8 cellular contexts compared by ENCODE assay signal in the genomic region with DNA sequence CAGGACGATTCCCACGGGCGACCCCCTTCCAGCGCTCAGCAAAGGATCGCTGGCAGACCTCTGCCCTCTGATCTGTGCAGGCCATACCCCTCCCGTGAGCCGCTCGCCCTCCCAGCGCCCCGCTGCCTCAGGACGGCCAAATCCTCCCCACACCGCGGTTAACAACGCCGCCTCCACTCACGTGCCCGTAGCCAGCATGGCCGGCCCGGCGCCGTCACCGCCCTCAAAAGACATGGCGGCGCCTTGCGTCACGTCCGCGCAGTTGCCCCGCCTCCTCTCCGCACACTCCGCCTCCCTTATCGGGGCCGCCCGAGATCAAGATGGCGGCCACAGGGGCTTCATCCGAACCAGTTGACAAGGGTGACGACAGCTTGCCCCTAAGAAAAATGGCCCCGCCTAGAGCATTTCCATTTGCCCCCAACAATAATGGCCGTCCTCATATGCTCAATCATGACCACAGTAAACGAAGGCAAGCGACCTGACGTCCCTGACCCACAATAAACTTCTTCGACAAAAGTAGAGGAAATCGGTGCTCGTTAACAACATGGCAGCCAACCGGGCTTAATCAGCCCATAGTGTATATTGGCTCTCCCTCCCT. TPM values are rescaled to one million over a fixed set of nuclear protein-coding genes. Genes with fewer than 3 reads are reported as not detected.
DNase-seq lines count a peak whose midpoint lies in the region; ATAC-seq, FAIRE-seq and TF ChIP-seq lines count a peak whose summit lies in the region.

No MANE protein-coding gene starts in this region.

- TF ChIP-seq POLR2A in GM18505 (IDR thresholded peaks at IDR 0.05; ENCODE audit: borderline replicate concordance, extremely low read depth, insufficient read depth, insufficient read length) (peak; percentile 70), sigmoid colon (IDR thresholded peaks at IDR 0.05) (peak in 1 of 2 donors; percentile 7)

- intact Hi-C loops in sigmoid colon (cut with DNase I) = loop anchor here (1.0 to 5.0 kb wide), 6 partner anchors 59 to 424 kb away; a partner anchor contains a TSS

- no peak for FAIRE-seq in D721Med (lab: Jason Lieb, UNC)

- peaks cover 20 to 43% (median 22%) of the 10 kb centered on the region in 4 donors for H3K36me3 ChIP-seq in sigmoid colon

- ATAC-seq in GM18505 (IDR thresholded peaks at IDR 0.05; ENCODE audit: unreplicated experiment) (peak; percentile 48), HG02970 (IDR thresholded peaks at IDR 0.05; ENCODE audit: low FRiP score, unreplicated experiment) (peak; percentile 60)

- 0% methylated on average over 46 of the region's 46 CpGs for WGBS in sigmoid colon, 2 donors

- H3K27ac ChIP-seq in sigmoid colon = peak overlapping the region; percentile 92 to 100 (median 96)

- no peak for TF ChIP-seq EP300 in sigmoid colon (IDR thresholded peaks at IDR 0.05)

- H3K4me1 ChIP-seq in sigmoid colon = peaks cover 0 to 33% (median 29%) of the 10 kb centered on the region in 4 donors

- H3K9me3 ChIP-seq in sigmoid colon = no peaks in the 10 kb centered on the region

- TF ChIP-seq CTCF in sigmoid colon (IDR thresholded peaks at IDR 0.05) = no peak
- TF ChIP-seq CTCF in D721Med (IDR thresholded peaks at IDR 0.05; ENCODE audit: insufficient read depth, missing control alignments) = no peak

- DNase-seq in NCI-H2029 (lab: John Stamatoyannopoulos, UW) = peak; percentile 98
- DNase-seq in T-helper 9 cell = peak; percentile 95
- peak; percentile 99 for DNase-seq in astrocyte of the hippocampus (ENCODE audit: low read depth, low spot score)
- peak; percentile 80 to 100 (median 97) for DNase-seq in hypothalamus (lab: John Stamatoyannopoulos, UW)
- DNase-seq in sigmoid colon = peak; percentile 99
- no peak for DNase-seq in D721Med (ENCODE audit: insufficient read length, low spot score)

- peak overlapping the region; percentile 61 to 100 (median 91) for H3K4me3 ChIP-seq in sigmoid colon

- no peaks in the 10 kb centered on the region for H3K27me3 ChIP-seq in sigmoid colon

RNA-seq across cellular contexts. Expression of a gene that starts 0.6 kb away (rescaled TPM):
- total RNA-seq in sigmoid colon = 10 to 100 TPM; 13.6 to 16.1 (median 14.6) TPM
- 10 to 100 TPM; 30.3 to 55.9 (median 33.6) TPM for polyA plus RNA-seq in sigmoid colon

RNA-seq across cellular contexts. Expression of a gene that starts 1.0 kb away (rescaled TPM):
- 10 to 100 TPM; 25.0 to 41.0 (median 26.6) TPM for total RNA-seq in sigmoid colon
- polyA plus RNA-seq in sigmoid colon = 10 to 100 TPM; 13.4 to 29.5 (median 22.8) TPM

RNA-seq across cellular contexts. Expression of a gene that starts 9.1 kb away (rescaled TPM):
- 10 to 100 TPM; 28.2 to 44.0 (median 33.9) TPM for total RNA-seq in sigmoid colon
- polyA plus RNA-seq in sigmoid colon = 10 to 100 TPM; 27.0 to 88.8 (median 34.0) TPM

RNA-seq across cellular contexts. Expression of a gene that starts 20.2 kb away (rescaled TPM):
- under 1 TPM; 0.28 to 0.66 (median 0.38) TPM for total RNA-seq in sigmoid colon
- polyA plus RNA-seq in sigmoid colon = 1 to 10 TPM; 1.8 to 6.8 (median 3.5) TPM

RNA-seq across cellular contexts. Expression of a gene that starts 25.6 kb away (rescaled TPM):
- 100 to 1,000 TPM in 1 of 4 donors, 10 to 100 TPM in 3; 52.2 to 105 (median 68.1) TPM for total RNA-seq in sigmoid colon
- 10 to 100 TPM; 54.8 to 79.7 (median 62.5) TPM for polyA plus RNA-seq in sigmoid colon
